Comparison of ENCODE assay signal across 1 cellular context in the genomic region with DNA sequence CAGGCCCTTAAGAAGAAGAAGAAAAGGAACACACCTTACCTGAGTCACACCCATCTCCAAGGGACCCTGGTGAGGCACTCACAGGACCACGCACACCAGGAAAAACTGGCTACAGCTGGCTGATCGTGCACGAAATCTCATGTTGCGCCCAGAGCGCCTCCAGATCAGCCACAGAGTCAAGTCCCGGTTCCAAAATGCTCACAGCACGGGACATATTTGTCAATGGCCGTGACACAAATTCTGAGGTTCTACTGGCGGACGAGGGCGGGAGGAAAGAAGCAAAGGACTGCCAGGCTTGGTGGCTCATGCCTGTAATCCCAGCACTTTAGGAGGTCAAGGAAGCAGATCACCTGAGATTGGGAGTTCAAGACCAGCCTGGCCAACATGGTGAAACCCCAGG.
TF ChIP-seq lines count a peak whose summit lies in the region.

No MANE protein-coding gene starts in this region.

TF ChIP-seq in GM23338, 12 proteins besides CTCF, POLR2A, EP300 and RAD21 (continued from another document):
- TF ChIP-seq JUNB (IDR thresholded peaks at IDR 0.05; ENCODE audit: unreplicated experiment) (no peak), EZH2phosphoT487 (IDR thresholded peaks at IDR 0.05; ENCODE audit: unreplicated experiment) (no peak)
